ENCODE assay signal across 9 cellular contexts in the genomic region with DNA sequence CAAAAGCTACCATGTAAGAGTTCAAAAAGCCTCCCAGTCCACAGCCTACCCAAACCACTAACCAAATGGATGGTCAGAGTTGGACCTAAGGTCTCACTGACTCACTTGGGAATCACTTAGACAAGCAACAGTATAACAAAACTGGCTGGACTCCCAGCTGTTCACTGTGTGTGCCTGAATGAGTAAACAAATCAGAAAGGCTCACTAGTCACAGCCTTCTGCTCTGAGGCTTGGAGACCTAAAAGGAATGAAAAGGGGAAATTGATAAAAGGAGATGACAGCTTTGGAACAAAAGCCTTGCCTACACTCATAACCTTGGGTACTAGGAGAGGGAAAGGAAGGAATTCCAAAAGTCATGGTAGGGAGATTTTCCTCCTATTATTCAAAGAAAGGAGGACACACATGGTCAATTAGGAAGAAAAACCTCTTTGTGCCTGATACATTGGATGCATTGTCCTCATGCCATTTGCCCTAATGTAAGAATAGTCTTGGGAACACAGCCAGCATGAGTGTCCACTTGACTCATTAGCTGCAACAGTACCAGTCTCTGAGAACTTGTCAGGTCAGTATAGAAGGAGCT.
DNase-seq lines count a peak whose midpoint lies in the region; ATAC-seq, FAIRE-seq and TF ChIP-seq lines count a peak whose summit lies in the region.
"Had no signal": no experiment of that assay in that cellular context is flagged by ENCODE, and none has a peak within 500 bp of the region (broad histone marks: within the 10 kb centered on the region; RNA-seq: fewer than 3 reads in every experiment).

No MANE protein-coding gene starts in this region.

- H3K36me3 ChIP-seq in body of pancreas (replicated peaks in 1 of 2; ENCODE audit: insufficient read depth in 1 of 2, low read depth in 2 of 2): no peaks in the 10 kb centered on the region
- no peaks in the 10 kb centered on the region for H3K36me3 ChIP-seq in upper lobe of right lung
- H3K36me3 ChIP-seq: BLaER1 had no signal

- H3K4me1 Mint-ChIP-seq in activated naive CD8-positive, alpha-beta T cell treated with anti-CD3 and anti-CD28 coated beads, Interleukin-2, amount 50 U/mL, for 24 hours: no peaks in the 10 kb centered on the region

- peak; percentile 5 for DNase-seq in NCI-H2029 treated with DMSO at 0.1 percent for 48 hours (lab: John Stamatoyannopoulos, UW)
- no peak for DNase-seq in NCI-H2029 (lab: John Stamatoyannopoulos, UW)
- DNase-seq in body of pancreas: peak in 3 of 4 donors; percentile 23 to 58 (median 28)
- no peak for DNase-seq in upper lobe of right lung
- DNase-seq in NCI-H1105 (lab: John Stamatoyannopoulos, UW): no peak
- no peak for DNase-seq in activated naive CD8-positive, alpha-beta T cell treated with anti-CD3 and anti-CD28 coated beads, Interleukin-2, amount 50 U/mL, for 24 hours
- DNase-seq in ureter (ENCODE audit: low spot score): no peak

- no peak overlapping the region for H3K27ac Mint-ChIP-seq in activated naive CD8-positive, alpha-beta T cell treated with anti-CD3 and anti-CD28 coated beads, Interleukin-2, amount 50 U/mL, for 24 hours

- H3K36me3 Mint-ChIP-seq in activated naive CD8-positive, alpha-beta T cell treated with anti-CD3 and anti-CD28 coated beads, Interleukin-2, amount 50 U/mL, for 24 hours (ENCODE audit: low read depth): no peaks in the 10 kb centered on the region

- no peak overlapping the region for H3K4me3 Mint-ChIP-seq in activated naive CD8-positive, alpha-beta T cell treated with anti-CD3 and anti-CD28 coated beads, Interleukin-2, amount 50 U/mL, for 24 hours

- H3K4me3 ChIP-seq in body of pancreas (no peak overlapping the region), upper lobe of right lung (no peak overlapping the region)
- H3K4me3 ChIP-seq: BLaER1 had no signal

- H3K27me3 Mint-ChIP-seq in activated naive CD8-positive, alpha-beta T cell treated with anti-CD3 and anti-CD28 coated beads, Interleukin-2, amount 50 U/mL, for 24 hours: peaks cover 9% of the 10 kb centered on the region

- TF ChIP-seq CTCF in body of pancreas (IDR thresholded peaks at IDR 0.05) (no peak), upper lobe of right lung (IDR thresholded peaks at IDR 0.05) (no peak)

- peak; percentile 94 for FAIRE-seq in islet of Langerhans (lab: Jason Lieb, UNC)

- H3K4me1 ChIP-seq in body of pancreas (peaks cover 4% of the 10 kb centered on the region), upper lobe of right lung (no peaks in the 10 kb centered on the region)
- H3K4me1 ChIP-seq: BLaER1 had no signal

- no peaks in the 10 kb centered on the region for H3K9me3 Mint-ChIP-seq in activated naive CD8-positive, alpha-beta T cell treated with anti-CD3 and anti-CD28 coated beads, Interleukin-2, amount 50 U/mL, for 24 hours

- H3K9me3 ChIP-seq in body of pancreas (no peaks in the 10 kb centered on the region), upper lobe of right lung (no peaks in the 10 kb centered on the region)
- H3K9me3 ChIP-seq: BLaER1 had no signal

- H3K27ac ChIP-seq in body of pancreas (no peak overlapping the region), upper lobe of right lung (no peak overlapping the region)
- H3K27ac ChIP-seq: BLaER1 had no signal

- intact Hi-C loops in body of pancreas (cut with DNase I): no loop called here
- intact Hi-C loops in upper lobe of right lung (cut with DNase I): no loop called here

- ATAC-seq in body of pancreas: no peak
- peak; percentile 37 for ATAC-seq in upper lobe of right lung
- ATAC-seq in activated naive CD8-positive, alpha-beta T cell treated with anti-CD3 and anti-CD28 coated beads, Interleukin-2, amount 50 U/mL, for 24 hours: no peak

- no peak for TF ChIP-seq POLR2A in body of pancreas (IDR thresholded peaks at IDR 0.05)

- no peaks in the 10 kb centered on the region for H3K27me3 ChIP-seq in body of pancreas
- no peaks in the 10 kb centered on the region for H3K27me3 ChIP-seq in upper lobe of right lung
- H3K27me3 ChIP-seq: BLaER1 had no signal

Comparison
In these comparisons a context has a peak if more than half of its experiments do, and no peak if none do; other contexts are left out.
1. DNase-seq: peak in NCI-H2029 treated with DMSO at 0.1 percent for 48 hours (single experiment) and body of pancreas (3 of 4); none in NCI-H2029 (single experiment), upper lobe of right lung (single experiment), NCI-H1105 (single experiment), activated naive CD8-positive, alpha-beta T cell treated with anti-CD3 and anti-CD28 coated beads, Interleukin-2, amount 50 U/mL, for 24 hours (single experiment) and ureter (single experiment).